Comparison of ENCODE assay signal across 1 cellular context in the genomic region with DNA sequence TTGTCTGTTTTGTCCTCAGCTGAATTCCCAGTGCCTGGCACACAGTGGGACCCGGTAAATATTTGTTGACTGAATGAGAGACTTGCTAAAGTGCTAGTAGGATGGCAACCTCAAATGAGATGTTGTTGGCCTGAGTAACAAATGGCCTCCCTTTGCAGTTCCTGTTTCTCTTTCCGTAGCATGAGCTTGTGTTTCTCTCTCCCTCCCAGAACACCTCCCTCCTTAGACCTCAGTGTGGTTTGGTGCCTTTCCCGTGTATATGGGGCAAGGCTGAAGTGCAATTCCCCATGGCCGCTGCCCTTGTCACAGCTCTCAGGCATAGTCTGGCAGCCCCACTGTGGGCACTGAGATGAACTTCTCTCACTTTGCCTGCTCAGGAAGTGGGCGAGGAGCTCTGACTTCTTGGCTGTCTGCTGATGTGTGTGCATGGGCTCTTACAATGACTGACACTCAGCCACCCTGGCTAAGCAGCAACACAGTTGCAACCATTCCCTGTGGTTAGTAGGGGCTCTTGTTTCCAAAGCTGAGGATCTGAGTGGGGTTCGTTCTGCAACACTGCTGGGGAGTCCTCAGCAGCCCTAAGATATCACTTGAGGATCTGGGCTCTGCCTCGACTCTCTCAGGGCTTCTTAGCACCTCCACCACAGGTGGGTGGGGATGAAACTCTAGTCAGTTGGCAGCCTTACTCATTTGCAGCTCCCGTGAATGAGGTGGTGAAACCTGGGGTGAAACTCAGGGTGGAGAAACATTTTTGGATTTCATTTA.
TF ChIP-seq lines count a peak whose summit lies in the region.

No MANE protein-coding gene starts in this region.

TF ChIP-seq in GM23338, 12 proteins besides CTCF, POLR2A, EP300 and RAD21 (continued from another document):
- TF ChIP-seq, protein P1, sequence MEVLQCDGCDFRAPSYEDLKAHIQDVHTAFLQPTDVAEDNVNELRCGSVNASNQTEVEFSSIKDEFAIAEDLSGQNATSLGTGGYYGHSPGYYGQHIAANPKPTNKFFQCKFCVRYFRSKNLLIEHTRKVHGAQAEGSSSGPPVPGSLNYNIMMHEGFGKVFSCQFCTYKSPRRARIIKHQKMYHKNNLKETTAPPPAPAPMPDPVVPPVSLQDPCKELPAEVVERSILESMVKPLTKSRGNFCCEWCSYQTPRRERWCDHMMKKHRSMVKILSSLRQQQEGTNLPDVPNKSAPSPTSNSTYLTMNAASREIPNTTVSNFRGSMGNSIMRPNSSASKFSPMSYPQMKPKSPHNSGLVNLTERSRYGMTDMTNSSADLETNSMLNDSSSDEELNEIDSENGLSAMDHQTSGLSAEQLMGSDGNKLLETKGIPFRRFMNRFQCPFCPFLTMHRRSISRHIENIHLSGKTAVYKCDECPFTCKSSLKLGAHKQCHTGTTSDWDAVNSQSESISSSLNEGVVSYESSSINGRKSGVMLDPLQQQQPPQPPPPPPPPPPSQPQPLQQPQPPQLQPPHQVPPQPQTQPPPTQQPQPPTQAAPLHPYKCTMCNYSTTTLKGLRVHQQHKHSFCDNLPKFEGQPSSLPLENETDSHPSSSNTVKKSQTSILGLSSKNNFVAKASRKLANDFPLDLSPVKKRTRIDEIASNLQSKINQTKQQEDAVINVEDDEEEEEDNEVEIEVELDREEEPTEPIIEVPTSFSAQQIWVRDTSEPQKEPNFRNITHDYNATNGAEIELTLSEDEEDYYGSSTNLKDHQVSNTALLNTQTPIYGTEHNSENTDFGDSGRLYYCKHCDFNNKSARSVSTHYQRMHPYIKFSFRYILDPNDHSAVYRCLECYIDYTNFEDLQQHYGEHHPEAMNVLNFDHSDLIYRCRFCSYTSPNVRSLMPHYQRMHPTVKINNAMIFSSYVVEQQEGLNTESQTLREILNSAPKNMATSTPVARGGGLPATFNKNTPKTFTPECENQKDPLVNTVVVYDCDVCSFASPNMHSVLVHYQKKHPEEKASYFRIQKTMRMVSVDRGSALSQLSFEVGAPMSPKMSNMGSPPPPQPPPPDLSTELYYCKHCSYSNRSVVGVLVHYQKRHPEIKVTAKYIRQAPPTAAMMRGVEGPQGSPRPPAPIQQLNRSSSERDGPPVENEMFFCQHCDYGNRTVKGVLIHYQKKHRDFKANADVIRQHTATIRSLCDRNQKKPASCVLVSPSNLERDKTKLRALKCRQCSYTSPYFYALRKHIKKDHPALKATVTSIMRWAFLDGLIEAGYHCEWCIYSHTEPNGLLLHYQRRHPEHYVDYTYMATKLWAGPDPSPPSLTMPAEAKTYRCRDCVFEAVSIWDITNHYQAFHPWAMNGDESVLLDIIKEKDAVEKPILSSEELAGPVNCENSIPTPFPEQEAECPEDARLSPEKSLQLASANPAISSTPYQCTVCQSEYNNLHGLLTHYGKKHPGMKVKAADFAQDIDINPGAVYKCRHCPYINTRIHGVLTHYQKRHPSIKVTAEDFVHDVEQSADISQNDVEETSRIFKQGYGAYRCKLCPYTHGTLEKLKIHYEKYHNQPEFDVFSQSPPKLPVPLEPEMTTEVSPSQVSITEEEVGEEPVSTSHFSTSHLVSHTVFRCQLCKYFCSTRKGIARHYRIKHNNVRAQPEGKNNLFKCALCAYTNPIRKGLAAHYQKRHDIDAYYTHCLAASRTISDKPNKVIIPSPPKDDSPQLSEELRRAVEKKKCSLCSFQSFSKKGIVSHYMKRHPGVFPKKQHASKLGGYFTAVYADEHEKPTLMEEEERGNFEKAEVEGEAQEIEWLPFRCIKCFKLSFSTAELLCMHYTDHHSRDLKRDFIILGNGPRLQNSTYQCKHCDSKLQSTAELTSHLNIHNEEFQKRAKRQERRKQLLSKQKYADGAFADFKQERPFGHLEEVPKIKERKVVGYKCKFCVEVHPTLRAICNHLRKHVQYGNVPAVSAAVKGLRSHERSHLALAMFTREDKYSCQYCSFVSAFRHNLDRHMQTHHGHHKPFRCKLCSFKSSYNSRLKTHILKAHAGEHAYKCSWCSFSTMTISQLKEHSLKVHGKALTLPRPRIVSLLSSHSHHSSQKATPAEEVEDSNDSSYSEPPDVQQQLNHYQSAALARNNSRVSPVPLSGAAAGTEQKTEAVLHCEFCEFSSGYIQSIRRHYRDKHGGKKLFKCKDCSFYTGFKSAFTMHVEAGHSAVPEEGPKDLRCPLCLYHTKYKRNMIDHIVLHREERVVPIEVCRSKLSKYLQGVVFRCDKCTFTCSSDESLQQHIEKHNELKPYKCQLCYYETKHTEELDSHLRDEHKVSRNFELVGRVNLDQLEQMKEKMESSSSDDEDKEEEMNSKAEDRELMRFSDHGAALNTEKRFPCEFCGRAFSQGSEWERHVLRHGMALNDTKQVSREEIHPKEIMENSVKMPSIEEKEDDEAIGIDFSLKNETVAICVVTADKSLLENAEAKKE (CRISPR knock-in tag; IDR thresholded peaks at IDR 0.05) = no peak
